2 cellular contexts compared by ENCODE assay signal in the genomic region with DNA sequence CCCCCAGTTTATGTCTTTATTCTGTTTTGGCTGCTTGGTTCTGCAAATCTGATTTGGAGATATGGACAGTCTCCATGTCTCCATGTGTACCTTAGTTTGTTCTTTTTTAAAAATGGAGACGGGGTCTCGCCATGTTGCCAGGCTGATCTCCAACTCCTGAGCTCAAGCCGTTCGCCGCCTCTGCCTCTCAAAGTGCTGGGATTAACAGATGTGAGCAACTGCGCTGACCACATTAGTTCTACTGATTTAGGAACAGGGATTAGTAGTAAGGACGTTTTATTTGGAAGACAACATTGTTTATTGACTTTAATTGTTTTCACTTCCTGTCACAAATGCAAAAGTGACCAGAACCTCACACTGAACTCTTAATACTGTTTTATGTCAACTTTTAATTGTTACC.
A peak's percentile ranks its signal among the peaks of the same experiment; 100 is the strongest.
TF ChIP-seq lines count a peak whose summit lies in the region.

No MANE protein-coding gene starts in this region.

TF ChIP-seq in GM12891, 5 proteins besides CTCF, POLR2A, EP300 and RAD21 (continued from another document):
- peak; percentile 17; the same call in 1 of the 2 replicates for TF ChIP-seq SPI1 (IDR thresholded peaks at IDR 0.05; ENCODE audit: low read depth, low read length)
- no peak for TF ChIP-seq POU2F2 (IDR thresholded peaks at IDR 0.05; ENCODE audit: low read depth, low read length)
- TF ChIP-seq TAF1 (IDR thresholded peaks at IDR 0.05; ENCODE audit: low read depth, low read length) = no peak
- TF ChIP-seq PAX5 (IDR thresholded peaks at IDR 0.05; ENCODE audit: insufficient read depth, low read length, severe bottlenecking) = no peak
TF ChIP-seq in GM12891: peak in this region for 1.

TF ChIP-seq in GM12878, 131 proteins besides CTCF, POLR2A, EP300 and RAD21:
- TF ChIP-seq ZBED1 (IDR thresholded peaks at IDR 0.05; ENCODE audit: borderline replicate concordance) (no peak), SPI1 (IDR thresholded peaks at IDR 0.05; ENCODE audit: borderline replicate concordance, insufficient read depth, low read depth, low read length) (peak; percentile 15; the same call in 1 of the 2 replicates), FOXK2 (IDR thresholded peaks at IDR 0.05) (no peak)
